In the genomic region with DNA sequence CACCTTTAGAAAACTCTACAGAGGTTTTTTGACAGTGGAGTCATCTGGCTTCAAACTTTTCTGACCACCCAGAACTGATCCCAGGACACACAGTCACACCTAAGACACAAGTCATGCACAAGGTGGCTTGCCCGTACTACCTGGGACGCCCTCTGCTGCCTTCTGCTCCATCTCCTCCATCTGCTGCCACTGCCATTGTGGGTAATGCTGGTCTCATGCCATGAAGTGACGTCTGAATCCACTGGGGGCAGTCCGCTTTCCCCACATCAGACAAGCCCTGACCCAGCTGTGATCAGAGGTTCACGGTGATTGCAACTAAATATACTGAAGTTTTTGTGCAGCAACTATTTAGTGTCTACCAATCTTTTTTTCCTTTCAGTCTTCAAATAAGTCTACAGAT, we compare ENCODE assay signal across 2 cellular contexts.
TF ChIP-seq lines count a peak whose summit lies in the region.

No MANE protein-coding gene starts in this region.

TF ChIP-seq in A549, 52 proteins besides CTCF, POLR2A, EP300 and RAD21:
- no peak for TF ChIP-seq CEBPB (IDR thresholded peaks at IDR 0.05)
- no peak for TF ChIP-seq SMC3 (IDR thresholded peaks at IDR 0.05)
- TF ChIP-seq, protein P1, sequence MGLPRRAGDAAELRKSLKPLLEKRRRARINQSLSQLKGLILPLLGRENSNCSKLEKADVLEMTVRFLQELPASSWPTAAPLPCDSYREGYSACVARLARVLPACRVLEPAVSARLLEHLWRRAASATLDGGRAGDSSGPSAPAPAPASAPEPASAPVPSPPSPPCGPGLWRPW (IDR thresholded peaks at IDR 0.05): no peak

TF ChIP-seq in K562, 482 proteins besides CTCF, POLR2A, EP300 and RAD21:
- TF ChIP-seq, protein P2, sequence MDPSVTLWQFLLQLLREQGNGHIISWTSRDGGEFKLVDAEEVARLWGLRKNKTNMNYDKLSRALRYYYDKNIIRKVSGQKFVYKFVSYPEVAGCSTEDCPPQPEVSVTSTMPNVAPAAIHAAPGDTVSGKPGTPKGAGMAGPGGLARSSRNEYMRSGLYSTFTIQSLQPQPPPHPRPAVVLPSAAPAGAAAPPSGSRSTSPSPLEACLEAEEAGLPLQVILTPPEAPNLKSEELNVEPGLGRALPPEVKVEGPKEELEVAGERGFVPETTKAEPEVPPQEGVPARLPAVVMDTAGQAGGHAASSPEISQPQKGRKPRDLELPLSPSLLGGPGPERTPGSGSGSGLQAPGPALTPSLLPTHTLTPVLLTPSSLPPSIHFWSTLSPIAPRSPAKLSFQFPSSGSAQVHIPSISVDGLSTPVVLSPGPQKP (CRISPR knock-in tag; IDR thresholded peaks at IDR 0.05): no peak
- TF ChIP-seq, protein P3, sequence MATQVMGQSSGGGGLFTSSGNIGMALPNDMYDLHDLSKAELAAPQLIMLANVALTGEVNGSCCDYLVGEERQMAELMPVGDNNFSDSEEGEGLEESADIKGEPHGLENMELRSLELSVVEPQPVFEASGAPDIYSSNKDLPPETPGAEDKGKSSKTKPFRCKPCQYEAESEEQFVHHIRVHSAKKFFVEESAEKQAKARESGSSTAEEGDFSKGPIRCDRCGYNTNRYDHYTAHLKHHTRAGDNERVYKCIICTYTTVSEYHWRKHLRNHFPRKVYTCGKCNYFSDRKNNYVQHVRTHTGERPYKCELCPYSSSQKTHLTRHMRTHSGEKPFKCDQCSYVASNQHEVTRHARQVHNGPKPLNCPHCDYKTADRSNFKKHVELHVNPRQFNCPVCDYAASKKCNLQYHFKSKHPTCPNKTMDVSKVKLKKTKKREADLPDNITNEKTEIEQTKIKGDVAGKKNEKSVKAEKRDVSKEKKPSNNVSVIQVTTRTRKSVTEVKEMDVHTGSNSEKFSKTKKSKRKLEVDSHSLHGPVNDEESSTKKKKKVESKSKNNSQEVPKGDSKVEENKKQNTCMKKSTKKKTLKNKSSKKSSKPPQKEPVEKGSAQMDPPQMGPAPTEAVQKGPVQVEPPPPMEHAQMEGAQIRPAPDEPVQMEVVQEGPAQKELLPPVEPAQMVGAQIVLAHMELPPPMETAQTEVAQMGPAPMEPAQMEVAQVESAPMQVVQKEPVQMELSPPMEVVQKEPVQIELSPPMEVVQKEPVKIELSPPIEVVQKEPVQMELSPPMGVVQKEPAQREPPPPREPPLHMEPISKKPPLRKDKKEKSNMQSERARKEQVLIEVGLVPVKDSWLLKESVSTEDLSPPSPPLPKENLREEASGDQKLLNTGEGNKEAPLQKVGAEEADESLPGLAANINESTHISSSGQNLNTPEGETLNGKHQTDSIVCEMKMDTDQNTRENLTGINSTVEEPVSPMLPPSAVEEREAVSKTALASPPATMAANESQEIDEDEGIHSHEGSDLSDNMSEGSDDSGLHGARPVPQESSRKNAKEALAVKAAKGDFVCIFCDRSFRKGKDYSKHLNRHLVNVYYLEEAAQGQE (CRISPR knock-in tag; IDR thresholded peaks at IDR 0.05; ENCODE audit: low read depth): no peak
- no peak for TF ChIP-seq TFAM (CRISPR knock-in tag; conservative IDR thresholded peaks at IDR 0.05)
